ENCODE assay signal across 10 cellular contexts in the genomic region with DNA sequence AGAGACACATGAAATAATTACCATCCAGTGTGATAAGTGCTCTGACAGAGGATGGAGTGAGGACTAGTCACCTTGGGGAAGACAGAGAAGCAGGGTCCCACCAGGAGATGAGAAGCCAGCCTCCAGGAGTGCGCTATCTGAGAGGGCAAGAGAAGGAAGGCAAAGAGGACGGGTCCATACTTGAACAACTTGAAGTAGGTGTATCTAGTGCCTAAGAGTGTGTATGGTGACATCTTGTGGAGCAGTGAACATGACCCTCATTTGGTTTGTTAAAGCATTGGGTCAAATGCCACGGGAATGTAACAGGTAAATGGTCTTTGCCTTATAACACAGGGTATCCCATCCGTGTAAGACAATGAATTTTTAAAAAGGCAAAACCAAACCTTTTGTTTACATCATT. TPM values are rescaled to one million over a fixed set of nuclear protein-coding genes. Genes with fewer than 3 reads are reported as not detected.
DNase-seq lines count a peak whose midpoint lies in the region; ATAC-seq lines count a peak whose summit lies in the region.
"Had no signal": no experiment of that assay in that cellular context is flagged by ENCODE, and none has a peak within 500 bp of the region (broad histone marks: within the 10 kb centered on the region; RNA-seq: fewer than 3 reads in every experiment).

No MANE protein-coding gene starts in this region.

- no peaks in the 10 kb centered on the region for H3K27me3 Mint-ChIP-seq in activated CD8-positive, alpha-beta T cell treated with anti-CD3 and anti-CD28 coated beads, Interleukin-2, amount 10 ng/mL, durations not matched to agents 7 days and 5 days (ENCODE audit: low read depth)
- H3K27me3 Mint-ChIP-seq in naive thymus-derived CD4-positive, alpha-beta T cell: no peaks in the 10 kb centered on the region

- no peaks in the 10 kb centered on the region for H3K27me3 ChIP-seq in naive thymus-derived CD4-positive, alpha-beta T cell (ENCODE audit: control insufficient read depth in 2 of 2, insufficient read depth in 2 of 2, low read length in 2 of 2)
- H3K27me3 ChIP-seq: right atrium auricular region had no signal

- H3K36me3 ChIP-seq in naive thymus-derived CD4-positive, alpha-beta T cell (ENCODE audit: control insufficient read depth in 2 of 3, insufficient read depth in 3 of 3, low read length in 3 of 3): no peaks in the 10 kb centered on the region
- H3K36me3 ChIP-seq: right atrium auricular region had no signal

- H3K9me3 ChIP-seq in naive thymus-derived CD4-positive, alpha-beta T cell (ENCODE audit: control insufficient read depth in 2 of 3, low read length in 3 of 3): no peaks in the 10 kb centered on the region
- H3K9me3 ChIP-seq: right atrium auricular region, SK-N-SH had no signal

- CTCF ChIA-PET in activated CD8-positive, alpha-beta T cell treated with anti-CD3 and anti-CD28 coated beads, Interleukin-2, amount 10 ng/mL, durations not matched to agents 7 days and 5 days (lab: Charles Lee): interaction anchor here (1.0 to 3.5 kb wide), 8 partner anchors 11 to 181 kb away, joined by 3 to 40 read pairs (median 3); no protein-coding TSS in a partner anchor
- CTCF ChIA-PET in naive thymus-derived CD4-positive, alpha-beta T cell (lab: Charles Lee): no interaction called here

- H3K4me3 ChIP-seq in GM08714 (ENCODE audit: low read length): peak overlapping the region; percentile 99
- no peak overlapping the region for H3K4me3 ChIP-seq in naive thymus-derived CD4-positive, alpha-beta T cell (ENCODE audit: low read length)
- H3K4me3 ChIP-seq: right atrium auricular region had no signal

- H3K9me3 Mint-ChIP-seq in activated CD8-positive, alpha-beta T cell treated with anti-CD3 and anti-CD28 coated beads, Interleukin-2, amount 10 ng/mL, durations not matched to agents 7 days and 5 days (ENCODE audit: insufficient read depth): no peaks in the 10 kb centered on the region
- H3K9me3 Mint-ChIP-seq in naive thymus-derived CD4-positive, alpha-beta T cell: no peaks in the 10 kb centered on the region

- peaks cover 74% of the 10 kb centered on the region for H3K4me1 Mint-ChIP-seq in activated CD8-positive, alpha-beta T cell treated with anti-CD3 and anti-CD28 coated beads, Interleukin-2, amount 10 ng/mL, durations not matched to agents 7 days and 5 days (ENCODE audit: low read depth)
- H3K4me1 Mint-ChIP-seq in naive thymus-derived CD4-positive, alpha-beta T cell: peaks cover 24 to 80% (median 33%) of the 10 kb centered on the region in 7 donors

- H3K36me3 Mint-ChIP-seq in activated CD8-positive, alpha-beta T cell treated with anti-CD3 and anti-CD28 coated beads, Interleukin-2, amount 10 ng/mL, durations not matched to agents 7 days and 5 days (ENCODE audit: low read depth): peaks cover 70% of the 10 kb centered on the region
- H3K36me3 Mint-ChIP-seq in naive thymus-derived CD4-positive, alpha-beta T cell: peaks cover 0 to 36% (median 0%) of the 10 kb centered on the region in 5 donors

- POLR2A ChIA-PET in activated CD8-positive, alpha-beta T cell treated with anti-CD3 and anti-CD28 coated beads, Interleukin-2, amount 10 ng/mL, durations not matched to agents 7 days and 5 days (lab: Charles Lee): interaction anchor here (0.8 to 2.7 kb wide), 3 partner anchors 110 to 147 kb away, joined by 3 to 9 read pairs (median 4); no protein-coding TSS in a partner anchor
- POLR2A ChIA-PET in naive thymus-derived CD4-positive, alpha-beta T cell (lab: Charles Lee): no interaction called here

- ATAC-seq in GM19351 (IDR thresholded peaks at IDR 0.05; ENCODE audit: unreplicated experiment) (peak; percentile 16), GM18502 (IDR thresholded peaks at IDR 0.05; ENCODE audit: poor library complexity, unreplicated experiment) (no peak), HG02870 (IDR thresholded peaks at IDR 0.05; ENCODE audit: unreplicated experiment) (no peak)
- peak; percentile 12 for ATAC-seq in activated CD8-positive, alpha-beta T cell treated with anti-CD3 and anti-CD28 coated beads, Interleukin-2, amount 10 ng/mL, durations not matched to agents 7 days and 5 days
- ATAC-seq in naive thymus-derived CD4-positive, alpha-beta T cell: no peak

- no peak overlapping the region for H3K27ac ChIP-seq in naive thymus-derived CD4-positive, alpha-beta T cell (ENCODE audit: low read depth, low read length)
- H3K27ac ChIP-seq: right atrium auricular region had no signal

- no peak for DNase-seq in activated CD8-positive, alpha-beta T cell treated with anti-CD3 and anti-CD28 coated beads, Interleukin-2, amount 10 ng/mL, durations not matched to agents 7 days and 5 days
- no peak for DNase-seq in naive thymus-derived CD4-positive, alpha-beta T cell
- no peak for DNase-seq in NCI-H510A treated with DMSO at 0.1 percent for 48 hours (lab: John Stamatoyannopoulos, UW)
- DNase-seq: KG1, SK-N-SH had no signal

- peak overlapping the region; percentile 39 for H3K4me3 Mint-ChIP-seq in activated CD8-positive, alpha-beta T cell treated with anti-CD3 and anti-CD28 coated beads, Interleukin-2, amount 10 ng/mL, durations not matched to agents 7 days and 5 days
- peak overlapping the region in 1 of 10 donors; percentile 79 for H3K4me3 Mint-ChIP-seq in naive thymus-derived CD4-positive, alpha-beta T cell

- H3K27ac Mint-ChIP-seq in activated CD8-positive, alpha-beta T cell treated with anti-CD3 and anti-CD28 coated beads, Interleukin-2, amount 10 ng/mL, durations not matched to agents 7 days and 5 days: peak overlapping the region; percentile 63
- peak overlapping the region in 5 of 9 donors; percentile 5 to 83 (median 40) for H3K27ac Mint-ChIP-seq in naive thymus-derived CD4-positive, alpha-beta T cell

- H3K4me1 ChIP-seq in naive thymus-derived CD4-positive, alpha-beta T cell (ENCODE audit: control insufficient read depth in 2 of 2, insufficient read depth in 2 of 2, low read length in 2 of 2): peaks cover 11 to 39% of the 10 kb centered on the region in 2 donors

- intact Hi-C loops in naive thymus-derived CD4-positive, alpha-beta T cell (cut with micrococcal nuclease): no loop called here

RNA-seq across cellular contexts. Expression of a gene that starts 39.8 kb away (rescaled TPM):
- total RNA-seq in activated CD8-positive, alpha-beta T cell treated with anti-CD3 and anti-CD28 coated beads, Interleukin-2, amount 10 ng/mL, durations not matched to agents 7 days and 5 days: 10 to 100 TPM; 42.7 to 44.5 TPM
- 10 to 100 TPM in 3 of 5 experiments, 1 to 10 TPM in 2; 7.6 to 35.7 (median 19.5) TPM for total RNA-seq in naive thymus-derived CD4-positive, alpha-beta T cell
- polyA plus RNA-seq in naive thymus-derived CD4-positive, alpha-beta T cell: 10 to 100 TPM; 46.4 to 53.6 TPM

Comparison
In these comparisons a context has a peak if more than half of its experiments do, and no peak if none do; other contexts are left out.
1. ATAC-seq: peak in GM19351 (single experiment) and activated CD8-positive, alpha-beta T cell treated with anti-CD3 and anti-CD28 coated beads, Interleukin-2, amount 10 ng/mL, durations not matched to agents 7 days and 5 days (single experiment); none in naive thymus-derived CD4-positive, alpha-beta T cell (single experiment), GM18502 (single experiment) and HG02870 (single experiment).